In genomic region chr2:150911766-150912280, GRCh38 we compare ENCODE assay signal across 10 cellular contexts.
DNase-seq lines count a peak whose midpoint lies in the region; ATAC-seq and TF ChIP-seq lines count a peak whose summit lies in the region.
"Had no signal": no experiment of that assay in that cellular context is flagged by ENCODE, and none has a peak within 500 bp of the region (broad histone marks: within the 10 kb centered on the region; RNA-seq: fewer than 3 reads in every experiment).

No MANE protein-coding gene starts in this region.

- no peak overlapping the region for H3K4me3 ChIP-seq in retinal pigment epithelial cell (ENCODE audit: low read length)
- no peak overlapping the region for H3K4me3 ChIP-seq in HAP-1

- H3K36me3 ChIP-seq in HAP-1 (replicated peaks), result no peaks in the 10 kb centered on the region

- DNase-seq in GF-D8 (lab: John Stamatoyannopoulos, UW), result peak; percentile 63
- DNase-seq in SIG-M5 treated with dmso at 0.1 percent for 504 hours (lab: John Stamatoyannopoulos, UW; ENCODE audit: unreplicated experiment), result peak; percentile 82
- peak; percentile 7 for DNase-seq in glomerular visceral epithelial cell (ENCODE audit: extremely low spot score)
- peak; percentile 56 for DNase-seq in retinal pigment epithelial cell (ENCODE audit: low read depth)
- DNase-seq in RKO (ENCODE audit: low spot score), result no peak
- DNase-seq in HAP-1 (ENCODE audit: low spot score in 2 of 2), result no peak
- DNase-seq: NCI-H1092 treated with DMSO at 0.1 percent for 48 hours had no signal

- in situ Hi-C loops in HAP-1 (cut with MboI; ENCODE audit: low sequenced_read_pairs), result no loop called here

- no peaks in the 10 kb centered on the region for H3K4me1 ChIP-seq in HAP-1

- H3K27me3 ChIP-seq in HAP-1 (ENCODE audit: low read depth), result no peaks in the 10 kb centered on the region

- H3K9me3 ChIP-seq in HAP-1, result no peaks in the 10 kb centered on the region

- TF ChIP-seq CTCF in retinal pigment epithelial cell (conservative IDR thresholded peaks at IDR 0.05; ENCODE audit: low read depth, low read length), result no peak

- ATAC-seq in GM21447 (IDR thresholded peaks at IDR 0.05; ENCODE audit: unreplicated experiment) (no peak), HG02884 (IDR thresholded peaks at IDR 0.05; ENCODE audit: unreplicated experiment) (no peak)
- ATAC-seq: activated naive CD4-positive, alpha-beta T cell treated with anti-CD3 and anti-CD28 coated beads, Interleukin-2, amount 50 U/mL, for 72 hours had no signal

Comparison
In these comparisons a context has a peak if more than half of its experiments do, and no peak if none do; other contexts are left out.
1. DNase-seq: peak in GF-D8 (single experiment), SIG-M5 treated with dmso at 0.1 percent for 504 hours (single experiment), glomerular visceral epithelial cell (single experiment) and retinal pigment epithelial cell (single experiment); none in RKO (single experiment) and HAP-1 (0 of 2).